Comparison of ENCODE assay signal across 2 cellular contexts in genomic region chr17:238964-239259, GRCh38.
A peak's percentile ranks its signal among the peaks of the same experiment; 100 is the strongest.
TF ChIP-seq lines count a peak whose summit lies in the region.

No MANE protein-coding gene starts in this region.

TF ChIP-seq in HEK293, 187 proteins besides CTCF, POLR2A, EP300 and RAD21 (continued from another document):
- TF ChIP-seq ZEB2 (tag by site-specific recombination; IDR thresholded peaks at IDR 0.05), result 0 out of 2 replicates have a peak, but pooled peaks have one; percentile 53

TF ChIP-seq in H1, 55 proteins besides CTCF, POLR2A, EP300 and RAD21:
- no peak for TF ChIP-seq SUZ12 (IDR thresholded peaks at IDR 0.05; ENCODE audit: low read length)
- no peak for TF ChIP-seq CHD2 (IDR thresholded peaks at IDR 0.05; ENCODE audit: low read length)
- no peak for TF ChIP-seq POU5F1 (IDR thresholded peaks at IDR 0.05; ENCODE audit: low read depth, low read length)
- no peak for TF ChIP-seq KDM5A (IDR thresholded peaks at IDR 0.05; ENCODE audit: low read length)
- TF ChIP-seq TAF7 (optimal IDR thresholded peaks at IDR 0.05; ENCODE audit: borderline replicate concordance, low read depth, low read length), result no peak
- TF ChIP-seq CBX8 (IDR thresholded peaks at IDR 0.05; ENCODE audit: borderline replicate concordance, low read depth, low read length), result no peak
- TF ChIP-seq FOSL1 (IDR thresholded peaks at IDR 0.05; ENCODE audit: insufficient read depth, low read depth, low read length), result no peak
- TF ChIP-seq MAFK (IDR thresholded peaks at IDR 0.05; ENCODE audit: low read depth, low read length), result no peak
- TF ChIP-seq TBP (IDR thresholded peaks at IDR 0.05; ENCODE audit: low read depth, low read length), result no peak
- TF ChIP-seq CTBP2 (IDR thresholded peaks at IDR 0.05; ENCODE audit: borderline replicate concordance, insufficient read depth, insufficient read length, low read length), result no peak
- no peak for TF ChIP-seq KDM1A (IDR thresholded peaks at IDR 0.05; ENCODE audit: borderline replicate concordance, low read length)
- TF ChIP-seq TAF1 (IDR thresholded peaks at IDR 0.05; ENCODE audit: low read depth, low read length), result no peak
- no peak for TF ChIP-seq RNF2 (IDR thresholded peaks at IDR 0.05; ENCODE audit: borderline replicate concordance, low read depth, low read length, missing control alignments, poor library complexity, severe bottlenecking)
- TF ChIP-seq GABPA (IDR thresholded peaks at IDR 0.05; ENCODE audit: borderline replicate concordance, insufficient read depth, low read length), result no peak
